11 cellular contexts compared by ENCODE assay signal in the genomic region with DNA sequence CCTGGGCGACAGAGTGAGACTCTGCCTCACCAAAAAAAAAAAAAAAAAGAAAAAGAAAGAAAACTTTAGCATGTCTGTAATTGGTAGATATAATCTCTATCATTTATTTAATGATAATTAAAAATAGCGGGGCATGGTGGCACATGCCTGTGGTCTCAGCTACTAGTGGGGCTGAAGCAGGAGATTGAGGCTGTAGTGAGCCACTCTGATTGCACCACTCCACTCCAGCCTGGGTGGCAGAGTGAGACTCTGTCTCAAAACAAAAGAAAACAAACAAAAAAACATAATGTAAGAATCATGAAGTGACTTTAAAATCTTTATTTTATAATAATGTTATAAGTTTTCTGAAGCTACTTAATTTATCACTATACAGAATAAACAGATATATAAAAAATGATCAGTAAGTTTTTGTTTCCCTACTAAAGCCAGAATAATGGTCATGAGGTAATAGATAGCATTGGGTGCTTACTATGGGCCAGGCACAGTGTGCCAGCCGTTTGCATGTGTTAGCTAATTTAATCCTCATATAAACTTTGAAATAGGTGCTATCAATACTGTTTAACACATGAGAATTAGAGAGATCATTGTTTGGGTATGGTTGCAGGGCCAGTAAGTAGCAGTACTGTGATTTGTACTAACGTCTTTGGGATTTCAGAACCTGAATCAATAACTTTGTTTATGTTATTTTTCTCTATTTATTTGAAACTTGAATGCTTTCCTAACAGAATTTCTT. TPM values are rescaled to one million over a fixed set of nuclear protein-coding genes. Genes with fewer than 3 reads are reported as not detected.
DNase-seq lines count a peak whose midpoint lies in the region; ATAC-seq and TF ChIP-seq lines count a peak whose summit lies in the region.
"Had no signal": no experiment of that assay in that cellular context is flagged by ENCODE, and none has a peak within 500 bp of the region (broad histone marks: within the 10 kb centered on the region; RNA-seq: fewer than 3 reads in every experiment).

No MANE protein-coding gene starts in this region.

- intact Hi-C loops in stomach (cut with DNase I; ENCODE audit: low total_unique reads), result no loop called here

- no peak for TF ChIP-seq POLR2A in stomach (IDR thresholded peaks at IDR 0.05)

- no peaks in the 10 kb centered on the region for H3K27me3 ChIP-seq in stomach

- ATAC-seq in GM18861 (IDR thresholded peaks at IDR 0.05; ENCODE audit: unreplicated experiment), result peak; percentile 27
- no peak for ATAC-seq in GM21529 (IDR thresholded peaks at IDR 0.05; ENCODE audit: unreplicated experiment)
- ATAC-seq: HCT116 had no signal

- H3K9me3 ChIP-seq in SK-N-MC (ENCODE audit: low read depth, low read length), result no peaks in the 10 kb centered on the region
- no peaks in the 10 kb centered on the region for H3K9me3 ChIP-seq in stomach

- H3K27ac ChIP-seq in SK-N-MC, result peak overlapping the region; percentile 97
- H3K27ac ChIP-seq in stomach, result peak overlapping the region in 4 of 5 donors; percentile 71 to 89 (median 82)

- H3K36me3 ChIP-seq in SK-N-MC (ENCODE audit: insufficient read depth, low read length) (peaks cover 23% of the 10 kb centered on the region), stomach (no peaks in the 10 kb centered on the region)

- peaks cover 21 to 83% (median 51%) of the 10 kb centered on the region in 4 donors for H3K4me1 ChIP-seq in stomach

- H3K4me3 ChIP-seq in SK-N-MC, result peak overlapping the region; percentile 38; the same call in 1 of the 2 replicates
- H3K4me3 ChIP-seq in stomach, result no peak overlapping the region

- DNase-seq in SK-N-MC (ENCODE audit: low read depth, low spot score) (no peak), iris pigment epithelial cell (ENCODE audit: low read depth) (peak; percentile 35), stomach (no peak), T-helper 9 cell (no peak), HuH-7.5 (ENCODE audit: low spot score) (no peak), T1000 (lab: John Stamatoyannopoulos, UW) (no peak)
- DNase-seq: Kasumi-1, NCI-H2107 had no signal

- 48 to 68% (median 52%) methylated on average over 4 of the region's 4 CpGs for whole genome bisulfite sequencing in stomach, 5 donors

- TF ChIP-seq EP300 in stomach (IDR thresholded peaks at IDR 0.05), result no peak

- H3K9ac ChIP-seq in SK-N-MC (ENCODE audit: insufficient read length), result peak overlapping the region; percentile 65

- no peak for TF ChIP-seq CTCF in stomach (IDR thresholded peaks at IDR 0.05)

RNA-seq across cellular contexts. Expression of a gene that starts 23.8 kb away (rescaled TPM):
- total RNA-seq in stomach, result 100 to 1,000 TPM in 4 of 5 donors, 10 to 100 TPM in 1; 60.0 to 372 (median 258) TPM
- 10 to 100 TPM; 53.5 to 62.4 (median 56.2) TPM for polyA plus RNA-seq in stomach
